Comparison of ENCODE assay signal across 24 cellular contexts in genomic region chr5:115894342-115894741, GRCh38.
"Had no signal": no experiment of that assay in that cellular context is flagged by ENCODE, and none has a peak within 500 bp of the region (broad histone marks: within the 10 kb centered on the region; RNA-seq: fewer than 3 reads in every experiment).

No MANE protein-coding gene starts in this region.

- H3K4me3 ChIP-seq: adrenal gland, ascending aorta, cardiac muscle cell, MG63, SK-N-MC had no signal

- H3K27me3 ChIP-seq: adrenal gland, ascending aorta, brain microvascular endothelial cell, cardiac muscle cell, MG63 had no signal

- ATAC-seq: activated CD4-positive, CD25-positive, alpha-beta regulatory T cell treated with anti-CD3 and anti-CD28 coated beads, Interleukin-2, amount 50 U/mL, for 24 hours; activated CD8-positive, alpha-beta T cell treated with anti-CD3 and anti-CD28 coated beads for 36 hours; activated T-cell treated with anti-CD3 and anti-CD28 coated beads, Interleukin-2, amount 50 U/mL, for 72 hours; Right ventricle myocardium inferior had no signal

- H3K4me1 ChIP-seq: ascending aorta had no signal

- H3K9me3 ChIP-seq: adrenal gland, ascending aorta, MG63 had no signal

- H3K36me3 ChIP-seq: adrenal gland, brain microvascular endothelial cell, cardiac muscle cell had no signal

- DNase-seq: activated CD4-positive, alpha-beta T cell treated with anti-CD3 and anti-CD28 coated beads for 4 hours; activated CD8-positive, alpha-beta memory T cell treated with anti-CD3 and anti-CD28 coated beads, Interleukin-2, amount 50 U/mL, for 4 hours; activated CD8-positive, alpha-beta T cell treated with anti-CD3 and anti-CD28 coated beads for 36 hours; activated gamma-delta T cell treated with Interleukin-2 at 50 U/mL for 16 hours; activated naive CD4-positive, alpha-beta T cell treated with anti-CD3 and anti-CD28 coated beads, Interleukin-2, amount 10 ng/mL, durations not matched to agents 7 days and 5 days; activated naive CD8-positive, alpha-beta T cell treated with anti-CD3 and anti-CD28 coated beads, Interleukin-2, amount 10 ng/mL, durations not matched to agents 7 days and 5 days; activated T-cell treated with anti-CD3 and anti-CD28 coated beads, Interleukin-2, amount 50 U/mL, for 72 hours; adrenal gland; brain microvascular endothelial cell; MG63; MV-4-11; NCI-H1092 treated with DMSO at 0.1 percent for 48 hours; NCI-H1417 treated with DMSO at 0.1 percent for 48 hours; NCI-H1694 treated with DMSO at 0.1 percent for 48 hours; NCI-H2029 treated with DMSO at 0.1 percent for 48 hours; NCI-H345; NCI-H510A; NCI-H526 treated with DMSO at 0.1 percent for 48 hours; NCI-H82 had no signal

- H3K27ac ChIP-seq: adrenal gland, ascending aorta, brain microvascular endothelial cell, cardiac muscle cell, SK-N-MC had no signal
